ENCODE assay signal across 21 cellular contexts in the genomic region with DNA sequence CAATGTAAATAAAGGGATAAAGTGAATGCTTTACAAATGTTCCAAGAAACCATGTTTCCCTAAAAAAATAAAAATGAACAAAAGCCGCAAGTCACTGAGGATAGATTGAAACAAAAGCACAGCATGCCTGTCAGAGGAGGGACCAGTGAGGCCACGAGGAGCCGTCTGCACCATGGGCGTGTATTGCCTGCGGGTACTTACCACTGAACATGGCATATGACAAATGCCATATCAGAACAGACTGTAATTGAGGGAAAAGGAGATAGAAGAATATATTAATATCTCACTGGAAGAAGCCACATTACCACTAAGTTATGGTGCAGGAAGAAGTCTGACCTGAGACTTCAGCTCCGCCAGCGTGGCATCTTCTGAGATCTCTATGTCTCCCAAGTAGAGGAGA.
DNase-seq lines count a peak whose midpoint lies in the region; ATAC-seq and TF ChIP-seq lines count a peak whose summit lies in the region.
"Had no signal": no experiment of that assay in that cellular context is flagged by ENCODE, and none has a peak within 500 bp of the region (broad histone marks: within the 10 kb centered on the region; RNA-seq: fewer than 3 reads in every experiment).

No MANE protein-coding gene starts in this region.

- TF ChIP-seq CTCF in Panc1 (IDR thresholded peaks at IDR 0.05): no peak
- no peak for TF ChIP-seq CTCF in chondrocyte (IDR thresholded peaks at IDR 0.05)
- TF ChIP-seq CTCF in foreskin keratinocyte (conservative IDR thresholded peaks at IDR 0.05): no peak
- no peak for TF ChIP-seq CTCF in left lung (IDR thresholded peaks at IDR 0.05)

- H3K4me1 ChIP-seq in Panc1 (ENCODE audit: control insufficient read depth, insufficient read depth, low read length) (peaks cover 21% of the 10 kb centered on the region), foreskin keratinocyte (peaks cover 67% of the 10 kb centered on the region), left lung (peaks cover 17 to 20% of the 10 kb centered on the region in 2 donors)

- DNase-seq in Panc1 (ENCODE audit: low read depth, low spot score) (no peak), chondrocyte (ENCODE audit: low spot score) (no peak), foreskin keratinocyte (peak in 1 of 2 donors; percentile 58), substantia nigra (lab: John Stamatoyannopoulos, UW) (no peak), putamen (ENCODE audit: low spot score) (no peak), left lung (no peak), occipital lobe (lab: John Stamatoyannopoulos, UW) (no peak)
- DNase-seq: Calu3, DND-41, GM23248, H7, Karpas-422, NCI-H1092 treated with DMSO at 0.1 percent for 48 hours, NCI-H1436 treated with DMSO at 0.1 percent for 48 hours, NCI-H2029, NCI-H526 treated with DMSO at 0.1 percent for 48 hours, PC-9, RPMI8226, SHP77 treated with DMSO at 0.1 percent for 48 hours had no signal

- H3K27me3 Mint-ChIP-seq in chondrocyte (ENCODE audit: low read depth): no peaks in the 10 kb centered on the region

- ATAC-seq in Panc1: no peak
- peak; percentile 33 for ATAC-seq in foreskin keratinocyte
- no peak for ATAC-seq in left lung
- no peak for ATAC-seq in GM18505 (IDR thresholded peaks at IDR 0.05; ENCODE audit: unreplicated experiment)
- ATAC-seq: HepG2 had no signal

- no peak overlapping the region for H3K4me3 Mint-ChIP-seq in chondrocyte (ENCODE audit: unreplicated experiment)

- no TSS peak for BruUV-seq in Panc1 (replicated peaks; lab: Mats Ljungman, UMichigan)

- H3K36me3 ChIP-seq in Panc1 (ENCODE audit: control insufficient read depth, insufficient read depth, low read length): 0 out of 2 replicates have a peak, but pooled peaks cover 3% of the 10 kb centered on the region
- peaks cover 0 to 37% of the 10 kb centered on the region in 2 donors for H3K36me3 ChIP-seq in left lung

- TF ChIP-seq POLR2A in GM18505 (IDR thresholded peaks at IDR 0.05; ENCODE audit: borderline replicate concordance, extremely low read depth, insufficient read depth, insufficient read length): no peak

- H3K27me3 ChIP-seq in Panc1 (ENCODE audit: control insufficient read depth, insufficient read depth, low read length): no peaks in the 10 kb centered on the region
- H3K27me3 ChIP-seq in foreskin keratinocyte: no peaks in the 10 kb centered on the region
- H3K27me3 ChIP-seq in left lung: no peaks in the 10 kb centered on the region

- CTCF ChIA-PET in Panc1 (lab: Charles Lee): no interaction called here

- H3K27ac Mint-ChIP-seq in chondrocyte (ENCODE audit: unreplicated experiment): peak overlapping the region; percentile 0

- H3K9me3 Mint-ChIP-seq in chondrocyte (ENCODE audit: low read depth): no peaks in the 10 kb centered on the region

- H3K27ac ChIP-seq in Panc1 (ENCODE audit: low read length) (peak overlapping the region; percentile 61; the same call in 1 of the 2 replicates), foreskin keratinocyte (peak overlapping the region; percentile 44), substantia nigra (ENCODE audit: low read depth, low read length, poor library complexity, severe bottlenecking) (peak overlapping the region; percentile 57), left lung (no peak overlapping the region)
- H3K27ac ChIP-seq: GM23248, PC-9 had no signal

- H3K9me3 ChIP-seq in Panc1 (ENCODE audit: control insufficient read depth, insufficient read depth, low read depth, low read length): no peaks in the 10 kb centered on the region
- no peaks in the 10 kb centered on the region for H3K9me3 ChIP-seq in left lung

- H3K36me3 Mint-ChIP-seq in chondrocyte (ENCODE audit: low read depth): peaks cover 6% of the 10 kb centered on the region

- POLR2A ChIA-PET in Panc1 (lab: Charles Lee): no interaction called here

- intact Hi-C loops in Panc1 (cut with micrococcal nuclease; ENCODE audit: unreplicated experiment) (no loop called here), left lung (cut with DNase I) (no loop called here)

- peaks cover 52% of the 10 kb centered on the region for H3K4me1 Mint-ChIP-seq in chondrocyte (ENCODE audit: low read depth)

- no peak overlapping the region for H3K4me3 ChIP-seq in Panc1 (ENCODE audit: low read depth in 2 of 2, low read length in 2 of 2)
- no peak overlapping the region for H3K4me3 ChIP-seq in left lung
- H3K4me3 ChIP-seq: GM23248, PC-9 had no signal

- in situ Hi-C loops in Panc1 (cut with HindIII; ENCODE audit: low pct_unique_long_range_greater_than_20kb, low sequenced_read_pairs): no loop called here

Comparison
In these comparisons a context has a peak if more than half of its experiments do, and no peak if none do; other contexts are left out.
1. H3K27ac ChIP-seq: peak in Panc1 (single experiment), foreskin keratinocyte (single experiment) and substantia nigra (single experiment); none in left lung (0 of 2).